ENCODE assay signal across 8 cellular contexts in genomic region chr15:73265536-73266153, GRCh38.
DNase-seq lines count a peak whose midpoint lies in the region; ATAC-seq and TF ChIP-seq lines count a peak whose summit lies in the region.

No MANE protein-coding gene starts in this region.

- in situ Hi-C loops in Caki2 (cut with HindIII; ENCODE audit: low pct_unique_long_range_greater_than_20kb, low sequenced_read_pairs) = no loop called here

- H3K27ac ChIP-seq in right atrium auricular region = no peak overlapping the region

- DNase-seq in Caki2 (ENCODE audit: low read depth) (peak; percentile 34), RPMI7951 (ENCODE audit: low read depth) (peak; percentile 67), right atrium auricular region (ENCODE audit: low spot score) (no peak)
- DNase-seq in activated effector memory CD4-positive, alpha-beta T cell treated with Interleukin-2 at 50 U/mL for 16 hours = peak; percentile 34
- peak; percentile 62 for DNase-seq in stimulated activated CD4-positive, alpha-beta T cell treated with anti-CD3 and anti-CD28 coated beads, Interleukin-15, amount 100 ng/mL, for 24 hours

- TF ChIP-seq CTCF in right atrium auricular region (IDR thresholded peaks at IDR 0.05) = peak; percentile 19 to 62

- H3K27me3 ChIP-seq in right atrium auricular region = no peaks in the 10 kb centered on the region

- peaks cover 12% of the 10 kb centered on the region for H3K36me3 ChIP-seq in right atrium auricular region

- H3K4me1 ChIP-seq in right atrium auricular region = no peaks in the 10 kb centered on the region

- no peaks in the 10 kb centered on the region for H3K9me3 ChIP-seq in right atrium auricular region

- H3K4me3 ChIP-seq in right atrium auricular region = no peak overlapping the region

- peak; percentile 45 for ATAC-seq in HG02678 (IDR thresholded peaks at IDR 0.05; ENCODE audit: unreplicated experiment)
- no peak for ATAC-seq in GM19452 (IDR thresholded peaks at IDR 0.05; ENCODE audit: unreplicated experiment)
- no peak for ATAC-seq in GM19324 (IDR thresholded peaks at IDR 0.05; ENCODE audit: low FRiP score, unreplicated experiment)
